14 cellular contexts compared by ENCODE assay signal in the genomic region with DNA sequence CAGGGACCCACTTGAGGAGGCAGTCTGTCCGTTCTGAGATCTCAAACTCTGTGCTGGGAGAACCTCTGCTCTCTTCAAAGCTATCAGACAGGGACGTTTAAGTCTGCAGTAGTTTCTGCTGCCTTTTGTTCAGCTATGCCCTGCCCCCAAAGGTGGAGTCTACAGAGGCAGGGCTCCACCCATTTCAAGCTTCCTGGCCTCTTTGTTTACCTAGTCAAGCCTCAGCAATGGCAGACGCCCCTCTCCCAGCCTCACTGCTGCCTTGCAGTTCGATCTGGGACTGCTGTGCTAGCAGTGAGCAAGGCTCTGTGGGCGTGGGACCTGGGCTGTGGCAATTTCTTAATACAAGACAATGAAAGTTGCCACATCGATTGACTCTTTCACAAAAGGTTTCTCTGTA. TPM values are rescaled to one million over a fixed set of nuclear protein-coding genes. Genes with fewer than 3 reads are reported as not detected.
DNase-seq lines count a peak whose midpoint lies in the region; FAIRE-seq and TF ChIP-seq lines count a peak whose summit lies in the region.
"Not testable (repeated sequence)": the region's sequence is repeated elsewhere in the genome, so short reads cannot be mapped to it uniquely, and the experiment has no call there.
"Had no signal": no experiment of that assay in that cellular context is flagged by ENCODE, and none has a peak within 500 bp of the region (broad histone marks: within the 10 kb centered on the region; RNA-seq: fewer than 3 reads in every experiment).

No MANE protein-coding gene starts in this region.

- not testable (repeated sequence) for H3K56ac ChIP-seq in H1 (replicated peaks; ENCODE audit: insufficient read length, low read depth, low read length)

- TF ChIP-seq EP300 in H1 (IDR thresholded peaks at IDR 0.05; ENCODE audit: borderline replicate concordance in 1 of 2, low read depth in 2 of 2, low read length in 2 of 2), result not testable (repeated sequence)

- not testable (repeated sequence) for H3K36me3 Mint-ChIP-seq in neural progenitor cell

- TF ChIP-seq CTCF in OCI-LY7 (conservative IDR thresholded peaks at IDR 0.05; ENCODE audit: low read length); H1 (IDR thresholded peaks at IDR 0.05; ENCODE audit: control extremely low read depth in 1 of 3, insufficient read depth in 1 of 3, low read depth in 1 of 3, low read length in 3 of 3); neural progenitor cell (IDR thresholded peaks at IDR 0.05): not testable (repeated sequence)

- intact Hi-C loops in OCI-LY7 (cut with micrococcal nuclease; ENCODE audit: unreplicated experiment), result not testable (repeated sequence)

- DNase-seq in ELF-1 (ENCODE audit: low read depth, low spot score) (peak; percentile 30), NCI-H748 (lab: John Stamatoyannopoulos, UW; ENCODE audit: unreplicated experiment) (peak; percentile 26), OCI-LY7 (ENCODE audit: low spot score) (peak; percentile 7)
- DNase-seq in H1 (ENCODE audit: low read depth in 1 of 2, low spot score in 2 of 2); neural progenitor cell (ENCODE audit: low spot score); urothelium cell line (ENCODE audit: low spot score): not testable (repeated sequence)

- H3K9me3 Mint-ChIP-seq in neural progenitor cell, result peaks cover 49% of the 10 kb centered on the region

- POLR2A ChIA-PET in OCI-LY7 (lab: Charles Lee); H1 (lab: Charles Lee; ENCODE audit: partially characterized antibody): not testable (repeated sequence)

- H3K9me2 ChIP-seq in OCI-LY7 (ENCODE audit: insufficient read depth, low read length), result not testable (repeated sequence)

- H3K4me3 Mint-ChIP-seq in neural progenitor cell, result not testable (repeated sequence)

- H4K20me1 ChIP-seq in OCI-LY7 (ENCODE audit: insufficient read depth, low read length); H1 (replicated peaks in 1 of 2; ENCODE audit: control insufficient read depth in 1 of 2, insufficient read depth in 2 of 2, low read length in 2 of 2); neural progenitor cell (ENCODE audit: low read depth): not testable (repeated sequence)

- not testable (repeated sequence) for H4K5ac ChIP-seq in H1 (ENCODE audit: insufficient read length, low read depth, low read length)

- not testable (repeated sequence) for TF ChIP-seq RAD21 in H1 (IDR thresholded peaks at IDR 0.05 in 1 of 2, conservative IDR thresholded peaks at IDR 0.05 in 1 of 2; ENCODE audit: low read depth in 2 of 2, low read length in 2 of 2)

- not testable (repeated sequence) for H3K4me1 ChIP-seq in OCI-LY7 (ENCODE audit: insufficient read depth, low read length, poor library complexity, severe bottlenecking); H1 (replicated peaks in 1 of 4; ENCODE audit: control insufficient read depth in 3 of 4, insufficient read depth in 4 of 4, low read length in 3 of 4); neural progenitor cell

- H2BK12ac ChIP-seq in H1 (ENCODE audit: low read depth, low read length), result not testable (repeated sequence)

- BruUV-seq in OCI-LY7 (replicated peaks; lab: Mats Ljungman, UMichigan), result not testable (repeated sequence)

- H3K14ac ChIP-seq in H1 (ENCODE audit: insufficient read length), result not testable (repeated sequence)

- H3K79me2 ChIP-seq in OCI-LY7 (ENCODE audit: insufficient read depth, low read depth, low read length); H1 (ENCODE audit: control insufficient read depth in 1 of 2, insufficient read depth in 2 of 2, low read length in 2 of 2); neural progenitor cell (ENCODE audit: low read depth): not testable (repeated sequence)

- CTCF ChIA-PET in OCI-LY7 (lab: Charles Lee; ENCODE audit: unreplicated experiment), result not testable (repeated sequence)
- CTCF ChIA-PET in H1 (lab: Charles Lee; ENCODE audit: partially characterized antibody), result interaction anchor here (1.3 kb wide), 1 partner anchor 10 kb away, joined by 4 read pairs; no protein-coding TSS in a partner anchor

- H2AK5ac ChIP-seq in H1 (ENCODE audit: low read depth, low read length), result not testable (repeated sequence)

- not testable (repeated sequence) for H3K9me3 ChIP-seq in OCI-LY7 (ENCODE audit: low read length); H1 (ENCODE audit: insufficient read depth in 2 of 2, low read depth in 1 of 2, low read length in 1 of 2); neural progenitor cell (ENCODE audit: low read depth)

- not testable (repeated sequence) for H3K79me1 ChIP-seq in H1 (ENCODE audit: low read depth, low read length)

- H3K27me3 ChIP-seq in H1 (replicated peaks in 1 of 4; ENCODE audit: control insufficient read depth in 3 of 4, extremely low read depth in 1 of 4, insufficient read depth in 3 of 4, low read length in 3 of 4); neural progenitor cell: not testable (repeated sequence)

- not testable (repeated sequence) for H3K4ac ChIP-seq in H1 (replicated peaks; ENCODE audit: insufficient read length, low read depth, low read length)

- not testable (repeated sequence) for H2BK5ac ChIP-seq in H1 (ENCODE audit: low read depth, low read length)

- H4K8ac ChIP-seq in H1 (ENCODE audit: extremely low read depth, insufficient read depth, low read length), result peak overlapping the region; percentile 51; the same call in 1 of the 2 replicates

- not testable (repeated sequence) for H2AFZ ChIP-seq in OCI-LY7 (ENCODE audit: low read length); H1 (ENCODE audit: low read length)
- H2AFZ ChIP-seq in neural progenitor cell (replicated peaks), result peak overlapping the region; percentile 42

- not testable (repeated sequence) for H3K4me2 ChIP-seq in OCI-LY7 (ENCODE audit: low read length); H1 (ENCODE audit: insufficient read depth in 1 of 2, low read depth in 2 of 2, low read length in 2 of 2); neural progenitor cell

- not testable (repeated sequence) for H2BK20ac ChIP-seq in H1 (ENCODE audit: low read length)

- FAIRE-seq in H1 (lab: Jason Lieb, UNC), result not testable (repeated sequence)
- FAIRE-seq in urothelium cell line (lab: Jason Lieb, UNC), result peak; percentile 9

- not testable (repeated sequence) for H3K4me3 ChIP-seq in OCI-LY7 (ENCODE audit: low read depth, low read length, poor library complexity, severe bottlenecking); H1 (ENCODE audit: extremely low read depth in 1 of 4, insufficient read depth in 2 of 4, low read depth in 3 of 4, low read length in 4 of 4); neural progenitor cell

- not testable (repeated sequence) for H3K23me2 ChIP-seq in H1 (ENCODE audit: low read depth, low read length)

- H4K91ac ChIP-seq in H1 (replicated peaks; ENCODE audit: insufficient read length, low read length), result not testable (repeated sequence)

- H3K18ac ChIP-seq in H1 (ENCODE audit: extremely low read depth, low read length), result not testable (repeated sequence)

- not testable (repeated sequence) for H3K27ac ChIP-seq in OCI-LY7 (ENCODE audit: low read depth, low read length, poor library complexity, severe bottlenecking); H1 (ENCODE audit: low read depth, low read length); neural progenitor cell

- not testable (repeated sequence) for H2BK15ac ChIP-seq in H1 (ENCODE audit: low read length)

- not testable (repeated sequence) for TF ChIP-seq POLR2A in H1 (IDR thresholded peaks at IDR 0.05; ENCODE audit: control extremely low read depth in 1 of 2, low read depth in 2 of 2, low read length in 2 of 2)

- H3K27me3 Mint-ChIP-seq in neural progenitor cell (ENCODE audit: insufficient read depth, low read depth), result not testable (repeated sequence)

- not testable (repeated sequence) for H3K23ac ChIP-seq in H1 (ENCODE audit: insufficient read length)

- H3K9ac ChIP-seq in H1 (replicated peaks in 1 of 4; ENCODE audit: extremely low read depth in 1 of 4, low read depth in 3 of 4, low read length in 3 of 4); neural progenitor cell: not testable (repeated sequence)

- not testable (repeated sequence) for H3K36me3 ChIP-seq in OCI-LY7 (ENCODE audit: insufficient read depth, low read length); H1 (ENCODE audit: control insufficient read depth in 2 of 4, insufficient read depth in 4 of 4, low read length in 3 of 4); neural progenitor cell

- not testable (repeated sequence) for H3K27ac Mint-ChIP-seq in neural progenitor cell

- 74% methylated on average over 6 of the region's 6 CpGs; no CpG with 5 or more reads in 1 of the 2 experiments for WGBS in H1 (ENCODE audit: extremely low coverage in 1 of 2, insufficient coverage in 1 of 2, insufficient read length in 1 of 2, insufficient replicate concordance in 2 of 2, low coverage in 1 of 2, low lambda C conversion rate in 2 of 2, missing lambda C conversion rate in 1 of 2), 2 experiments

- not testable (repeated sequence) for H3K4me1 Mint-ChIP-seq in neural progenitor cell

- H2BK120ac ChIP-seq in H1 (replicated peaks; ENCODE audit: low read depth, low read length), result not testable (repeated sequence)

- not testable (repeated sequence) for H3F3A ChIP-seq in neural progenitor cell (ENCODE audit: low read depth)

RNA-seq across cellular contexts. Expression of a gene that starts 32.7 kb away (rescaled TPM):
- total RNA-seq in OCI-LY7 (2014; rRNA removed; shearing (Covaris generic)), result not detected in 2 replicates
- total RNA-seq in OCI-LY7 (2022) (not detected in 2 replicates), neural progenitor cell (ENCODE audit: low replicate concordance) (not detected in 2 replicates)
- not detected in 2 replicates for total RNA-seq in H1 (2021; fragmentation: NEBNext Ultra II Directional; extraction: Animal tissue kit (Norgen Biotek cat#: 25700))
- polyA plus RNA-seq in H1 (2011; rRNA removed), result not detected in 2 replicates
- not detected for polyA plus RNA-seq in H1 (2011; cell fraction: cytosol; rRNA removed)
- not detected for polyA plus RNA-seq in H1 (2011; cell fraction: nucleus; rRNA removed)
- polyA plus RNA-seq in H1 (2012, experiment 1 of 2), result not detected in 4 replicates
- not detected for polyA plus RNA-seq in H1 (2012, experiment 2 of 2)
- polyA plus RNA-seq in H1 (2013, experiment 1 of 2), result not detected
- polyA plus RNA-seq in H1 (2013, experiment 2 of 2), result not detected
- polyA minus RNA-seq in H1 (2011; rRNA and poly(A)+ RNA removed), result not detected in 2 replicates
- not detected for polyA minus RNA-seq in H1 (2011; cell fraction: cytosol; rRNA and poly(A)+ RNA removed)
- not detected for polyA minus RNA-seq in H1 (2011; cell fraction: nucleus; rRNA and poly(A)+ RNA removed)
- total RNA-seq: A172; A673; Caco-2; CD4-positive, CD25-positive, alpha-beta regulatory T cell; CD8-positive, alpha-beta T cell; G401; H7 had no signal
- polyA plus RNA-seq: BJ; CD4-positive, CD25-positive, alpha-beta regulatory T cell had no signal
